Comparison of ENCODE assay signal across 9 cellular contexts in genomic region chr14:99320105-99320572, GRCh38. TPM values are rescaled to one million over a fixed set of nuclear protein-coding genes. Genes with fewer than 3 reads are reported as not detected.
A peak's percentile ranks its signal among the peaks of the same experiment; 100 is the strongest.
DNase-seq lines count a peak whose midpoint lies in the region; ATAC-seq and TF ChIP-seq lines count a peak whose summit lies in the region.
"Had no signal": no experiment of that assay in that cellular context is flagged by ENCODE, and none has a peak within 500 bp of the region (broad histone marks: within the 10 kb centered on the region; RNA-seq: fewer than 3 reads in every experiment).

No MANE protein-coding gene starts in this region.

- no peak overlapping the region for H3K4me3 Mint-ChIP-seq in chondrocyte (ENCODE audit: unreplicated experiment)

- no peaks in the 10 kb centered on the region for H3K4me1 Mint-ChIP-seq in chondrocyte (ENCODE audit: low read depth)

- H3K9me3 ChIP-seq in mucosa of rectum (ENCODE audit: control insufficient read depth in 2 of 2, low read length in 2 of 2): no peaks in the 10 kb centered on the region
- H3K9me3 ChIP-seq: BLaER1 treated with 17β-estradiol and CSF1 and Interleukin-3, amounts not matched to agents 10 nM and 100 nM had no signal

- H3K27ac ChIP-seq in mucosa of rectum (ENCODE audit: low read depth in 2 of 2, low read length in 2 of 2): peak overlapping the region; percentile 4 to 46
- H3K27ac ChIP-seq: BLaER1 treated with 17β-estradiol and CSF1 and Interleukin-3, amounts not matched to agents 10 nM and 100 nM had no signal

- H3K9me3 Mint-ChIP-seq in chondrocyte (ENCODE audit: low read depth): no peaks in the 10 kb centered on the region

- no peaks in the 10 kb centered on the region for H3K27me3 ChIP-seq in mucosa of rectum (ENCODE audit: control insufficient read depth in 2 of 2, insufficient read depth in 2 of 2, low read length in 2 of 2)
- H3K27me3 ChIP-seq: BLaER1 treated with 17β-estradiol and CSF1 and Interleukin-3, amounts not matched to agents 10 nM and 100 nM had no signal

- no peak overlapping the region for H3K27ac Mint-ChIP-seq in chondrocyte (ENCODE audit: unreplicated experiment)

- peak; percentile 82 for TF ChIP-seq CTCF in chondrocyte (IDR thresholded peaks at IDR 0.05)

- peak; percentile 61 for ATAC-seq in HG02798 (IDR thresholded peaks at IDR 0.05; ENCODE audit: poor library complexity, unreplicated experiment)

- H3K4me1 ChIP-seq in mucosa of rectum (ENCODE audit: control insufficient read depth in 2 of 2, insufficient read depth in 2 of 2, low read length in 2 of 2): peaks cover 34 to 44% of the 10 kb centered on the region in 2 donors

- H3K4me3 ChIP-seq in mucosa of rectum (ENCODE audit: low read length in 2 of 2): peak overlapping the region; percentile 6 to 41
- H3K4me3 ChIP-seq: BLaER1 treated with 17β-estradiol and CSF1 and Interleukin-3, amounts not matched to agents 10 nM and 100 nM had no signal

- H3K9ac ChIP-seq in mucosa of rectum (ENCODE audit: low read depth in 1 of 2, low read length in 2 of 2): no peak overlapping the region
- H3K9ac ChIP-seq: BLaER1 treated with 17β-estradiol and CSF1 and Interleukin-3, amounts not matched to agents 10 nM and 100 nM had no signal

- H3K27me3 Mint-ChIP-seq in chondrocyte (ENCODE audit: low read depth): peaks cover 8% of the 10 kb centered on the region

- no peaks in the 10 kb centered on the region for H3K36me3 Mint-ChIP-seq in chondrocyte (ENCODE audit: low read depth)

- H3K36me3 ChIP-seq in mucosa of rectum (ENCODE audit: control insufficient read depth in 2 of 2, insufficient read depth in 2 of 2, low read length in 2 of 2): no peaks in the 10 kb centered on the region
- H3K36me3 ChIP-seq: BLaER1 treated with 17β-estradiol and CSF1 and Interleukin-3, amounts not matched to agents 10 nM and 100 nM had no signal

- peak; percentile 37 to 44 for DNase-seq in NCI-H2081 (lab: John Stamatoyannopoulos, UW)
- no peak for DNase-seq in NCI-H2081 treated with DMSO at 0.1 percent for 48 hours (lab: John Stamatoyannopoulos, UW)
- peak; percentile 35 for DNase-seq in NCI-H2107 treated with DMSO at 0.1 percent for 48 hours (lab: John Stamatoyannopoulos, UW; ENCODE audit: unreplicated experiment)
- DNase-seq in activated CD4-positive, alpha-beta T cell treated with anti-CD3 and anti-CD28 coated beads for 1 hour: peak; percentile 44
- DNase-seq in chondrocyte (ENCODE audit: low spot score): no peak
- DNase-seq in stimulated activated naive CD4-positive, alpha-beta T cell (lab: John Stamatoyannopoulos, UW): peak; percentile 27 to 58 (median 52)

RNA-seq across cellular contexts. Expression of gene BCL11B, which starts 48.1 kb away (rescaled TPM):
- total RNA-seq in chondrocyte: 0.10 to 0.23 TPM (median 0.17 TPM) in 3 replicates

Comparison
In these comparisons a context has a peak if more than half of its experiments do, and no peak if none do; other contexts are left out.
1. DNase-seq: peak in NCI-H2081 (2 of 2), NCI-H2107 treated with DMSO at 0.1 percent for 48 hours (single experiment), activated CD4-positive, alpha-beta T cell treated with anti-CD3 and anti-CD28 coated beads for 1 hour (single experiment) and stimulated activated naive CD4-positive, alpha-beta T cell (6 of 6); none in NCI-H2081 treated with DMSO at 0.1 percent for 48 hours (single experiment) and chondrocyte (single experiment).